Comparison of ENCODE assay signal across 33 cellular contexts in genomic region chr21:44614161-44614631, GRCh38. TPM values are rescaled to one million over a fixed set of nuclear protein-coding genes. Genes with fewer than 3 reads are reported as not detected.
DNase-seq lines count a peak whose midpoint lies in the region; ATAC-seq, FAIRE-seq and TF ChIP-seq lines count a peak whose summit lies in the region.
"Had no signal": no experiment of that assay in that cellular context is flagged by ENCODE, and none has a peak within 500 bp of the region (broad histone marks: within the 10 kb centered on the region; RNA-seq: fewer than 3 reads in every experiment).

No MANE protein-coding gene starts in this region.

- no peaks in the 10 kb centered on the region for H3K23me2 ChIP-seq in H1 (ENCODE audit: low read depth, low read length)

- peak overlapping the region; percentile 26; the same call in 1 of the 2 replicates for H2BK5ac ChIP-seq in H1 (ENCODE audit: low read depth, low read length)

- no peaks in the 10 kb centered on the region; the same call in 1 of the 2 replicates for H3K79me1 ChIP-seq in H1 (ENCODE audit: low read depth, low read length)

- intact Hi-C loops in left ventricle myocardium inferior (cut with micrococcal nuclease) (no loop called here), upper lobe of right lung (cut with DNase I) (no loop called here), sigmoid colon (cut with DNase I) (no loop called here)

- H2AK5ac ChIP-seq in H1 (ENCODE audit: low read depth, low read length), result no peak overlapping the region

- H3K27me3 Mint-ChIP-seq in nephron progenitor cell (ENCODE audit: low read depth, poor library complexity), result peaks cover 9% of the 10 kb centered on the region
- H3K27me3 Mint-ChIP-seq: CD4-positive, alpha-beta memory T cell had no signal

- H3K56ac ChIP-seq in H1 (replicated peaks; ENCODE audit: insufficient read length, low read depth, low read length), result no peak overlapping the region

- no peaks in the 10 kb centered on the region for H3K79me2 ChIP-seq in H1 (ENCODE audit: control insufficient read depth in 1 of 2, insufficient read depth in 2 of 2, low read length in 2 of 2)

- H3K18ac ChIP-seq in H1 (ENCODE audit: extremely low read depth, low read length), result no peak overlapping the region

- peaks cover 0 to 1% of the 10 kb centered on the region in 2 experiments for H4K20me1 ChIP-seq in H1 (replicated peaks in 1 of 2; ENCODE audit: control insufficient read depth in 1 of 2, insufficient read depth in 2 of 2, low read length in 2 of 2)
- H4K20me1 ChIP-seq: BLaER1 treated with 17β-estradiol and CSF1 and Interleukin-3, amounts not matched to agents 10 nM and 100 nM had no signal

- CTCF ChIA-PET in H1 (lab: Charles Lee; ENCODE audit: partially characterized antibody), result interaction anchor here (0.5 to 1.1 kb wide), 4 partner anchors 12 to 1043 kb away, joined by 3 to 4 read pairs (median 3); partner anchors contain the start of gene KRTAP10-5

- no peak overlapping the region for H3K9ac ChIP-seq in H1 (replicated peaks in 1 of 4; ENCODE audit: extremely low read depth in 1 of 4, low read depth in 3 of 4, low read length in 3 of 4)
- H3K9ac ChIP-seq: BLaER1 treated with 17β-estradiol and CSF1 and Interleukin-3, amounts not matched to agents 10 nM and 100 nM had no signal

- TF ChIP-seq RAD21 in H1 (IDR thresholded peaks at IDR 0.05 in 1 of 2, conservative IDR thresholded peaks at IDR 0.05 in 1 of 2; ENCODE audit: low read depth in 2 of 2, low read length in 2 of 2), result no peak

- no peak for FAIRE-seq in H1 (lab: Jason Lieb, UNC)
- FAIRE-seq: A204.1, GM12892, GM19239, H54, K562 had no signal

- POLR2A ChIA-PET in H1 (lab: Charles Lee; ENCODE audit: partially characterized antibody), result no interaction called here

- H3K27ac ChIP-seq in right atrium auricular region, result no peak overlapping the region
- no peak overlapping the region for H3K27ac ChIP-seq in left ventricle myocardium inferior (replicated peaks)
- H3K27ac ChIP-seq in H1 (ENCODE audit: low read depth, low read length), result no peak overlapping the region
- H3K27ac ChIP-seq in upper lobe of right lung, result no peak overlapping the region
- H3K27ac ChIP-seq in sigmoid colon, result no peak overlapping the region
- H3K27ac ChIP-seq: BLaER1 treated with 17β-estradiol and CSF1 and Interleukin-3, amounts not matched to agents 10 nM and 100 nM had no signal

- H3K4me1 ChIP-seq in right atrium auricular region (no peaks in the 10 kb centered on the region), left ventricle myocardium inferior (no peaks in the 10 kb centered on the region), H1 (replicated peaks in 1 of 4; ENCODE audit: control insufficient read depth in 3 of 4, insufficient read depth in 4 of 4, low read length in 3 of 4) (peaks cover 0 to 6% (median 2%) of the 10 kb centered on the region in 4 experiments; a peak in 4 of 7 replicates), upper lobe of right lung (no peaks in the 10 kb centered on the region), sigmoid colon (no peaks in the 10 kb centered on the region)
- H3K4me1 ChIP-seq: Caco-2 had no signal

- H3K4ac ChIP-seq in H1 (replicated peaks; ENCODE audit: insufficient read length, low read depth, low read length), result no peak overlapping the region

- H3K23ac ChIP-seq in H1 (ENCODE audit: insufficient read length), result no peak overlapping the region

- ATAC-seq in upper lobe of right lung, result no peak
- ATAC-seq: K562, PC-3 had no signal

- no peaks in the 10 kb centered on the region for H3K27me3 ChIP-seq in right atrium auricular region
- peaks cover 35% of the 10 kb centered on the region for H3K27me3 ChIP-seq in left ventricle myocardium inferior (ENCODE audit: low read depth)
- H3K27me3 ChIP-seq in H1 (replicated peaks in 1 of 4; ENCODE audit: control insufficient read depth in 3 of 4, extremely low read depth in 1 of 4, insufficient read depth in 3 of 4, low read length in 3 of 4), result no peaks in the 10 kb centered on the region
- no peaks in the 10 kb centered on the region for H3K27me3 ChIP-seq in upper lobe of right lung
- H3K27me3 ChIP-seq in sigmoid colon, result peaks cover 0 to 23% (median 9%) of the 10 kb centered on the region in 3 donors
- no peaks in the 10 kb centered on the region for H3K27me3 ChIP-seq in H7 (ENCODE audit: control insufficient read depth, insufficient read depth, low read length)

- H2BK15ac ChIP-seq in H1 (ENCODE audit: low read length), result no peak overlapping the region

- TF ChIP-seq EP300 in H1 (IDR thresholded peaks at IDR 0.05; ENCODE audit: borderline replicate concordance in 1 of 2, low read depth in 2 of 2, low read length in 2 of 2), result no peak
- no peak for TF ChIP-seq EP300 in sigmoid colon (IDR thresholded peaks at IDR 0.05)

- H3K36me3 Mint-ChIP-seq in nephron progenitor cell (ENCODE audit: low read depth), result peaks cover 9% of the 10 kb centered on the region

- H3K9me3 ChIP-seq in right atrium auricular region (peaks cover 7 to 10% of the 10 kb centered on the region in 2 donors), left ventricle myocardium inferior (replicated peaks) (peaks cover 28% of the 10 kb centered on the region), H1 (ENCODE audit: insufficient read depth in 2 of 2, low read depth in 1 of 2, low read length in 1 of 2) (peaks cover 19 to 22% of the 10 kb centered on the region in 2 experiments), upper lobe of right lung (peaks cover 9% of the 10 kb centered on the region), sigmoid colon (peaks cover 0 to 15% (median 2%) of the 10 kb centered on the region in 4 donors)

- H3K4me1 Mint-ChIP-seq in nephron progenitor cell, result peaks cover 28% of the 10 kb centered on the region

- 91% methylated on average over 20 of the region's 20 CpGs; no CpG with 5 or more reads in 1 of the 2 experiments for WGBS in H1 (ENCODE audit: extremely low coverage in 1 of 2, insufficient coverage in 1 of 2, insufficient read length in 1 of 2, insufficient replicate concordance in 2 of 2, low coverage in 1 of 2, low lambda C conversion rate in 2 of 2, missing lambda C conversion rate in 1 of 2), 2 experiments
- 82 to 83% methylated on average over 20 of the region's 20 CpGs for WGBS in sigmoid colon, 2 donors

- peak; percentile 26 for DNase-seq in right atrium auricular region (ENCODE audit: low spot score)
- no peak for DNase-seq in left ventricle myocardium inferior
- DNase-seq in H1 (ENCODE audit: low read depth in 1 of 2, low spot score in 2 of 2), result peak in 1 of 2 experiments; percentile 41
- DNase-seq in nephron progenitor cell, result no peak
- peak; percentile 57 for DNase-seq in upper lobe of right lung
- no peak for DNase-seq in sigmoid colon
- DNase-seq in H7, result no peak
- DNase-seq in iPS-NIHi7 (ENCODE audit: extremely low spot score), result no peak
- DNase-seq: Caco-2; CD4-positive, alpha-beta memory T cell; DMS79 treated with DMSO at 0.1 percent for 48 hours; Kasumi-1; NCI-H1092 treated with DMSO at 0.1 percent for 48 hours; NCI-H1436; NCI-H187; NCI-H2081 treated with DMSO at 0.1 percent for 48 hours; NCI-H2171 treated with DMSO at 0.1 percent for 48 hours; NCI-H524 treated with DMSO at 0.1 percent for 48 hours; NCI-H82; NK-92 treated with Interleukin-12 subunit alpha and Interleukin-12 subunit beta, amount 100 ng/mL, for 24 hours; PC-3; SHP77 had no signal

- H2BK20ac ChIP-seq in H1 (ENCODE audit: low read length), result peak overlapping the region; percentile 61; the same call in 1 of the 2 replicates

- H2BK120ac ChIP-seq in H1 (replicated peaks; ENCODE audit: low read depth, low read length), result no peak overlapping the region

- H2AFZ ChIP-seq in H1 (ENCODE audit: low read length), result no peak overlapping the region

- peaks cover 43% of the 10 kb centered on the region for H3K9me3 Mint-ChIP-seq in nephron progenitor cell

- TF ChIP-seq POLR2A in H1 (IDR thresholded peaks at IDR 0.05; ENCODE audit: control extremely low read depth in 1 of 2, low read depth in 2 of 2, low read length in 2 of 2), result no peak
- TF ChIP-seq POLR2A in sigmoid colon (IDR thresholded peaks at IDR 0.05), result no peak

- TF ChIP-seq CTCF in right atrium auricular region (IDR thresholded peaks at IDR 0.05) (no peak), left ventricle myocardium inferior (IDR thresholded peaks at IDR 0.05; ENCODE audit: borderline replicate concordance) (no peak), H1 (IDR thresholded peaks at IDR 0.05; ENCODE audit: control extremely low read depth in 1 of 3, insufficient read depth in 1 of 3, low read depth in 1 of 3, low read length in 3 of 3) (no peak), nephron progenitor cell (IDR thresholded peaks at IDR 0.05) (no peak), upper lobe of right lung (IDR thresholded peaks at IDR 0.05) (no peak), sigmoid colon (IDR thresholded peaks at IDR 0.05) (no peak)

- no peak overlapping the region for H3K14ac ChIP-seq in H1 (ENCODE audit: insufficient read length)

- H4K5ac ChIP-seq in H1 (ENCODE audit: insufficient read length, low read depth, low read length), result no peak overlapping the region

- peak overlapping the region; percentile 71; the same call in 1 of the 2 replicates for H2BK12ac ChIP-seq in H1 (ENCODE audit: low read depth, low read length)

- H3K4me3 Mint-ChIP-seq in nephron progenitor cell, result no peak overlapping the region

- H3K36me3 ChIP-seq in right atrium auricular region (no peaks in the 10 kb centered on the region), left ventricle myocardium inferior (no peaks in the 10 kb centered on the region), H1 (ENCODE audit: control insufficient read depth in 2 of 4, insufficient read depth in 4 of 4, low read length in 3 of 4) (no peaks in the 10 kb centered on the region), upper lobe of right lung (no peaks in the 10 kb centered on the region), sigmoid colon (no peaks in the 10 kb centered on the region), H7 (replicated peaks; ENCODE audit: control insufficient read depth, insufficient read depth, low read length) (no peaks in the 10 kb centered on the region)

- H3K4me2 ChIP-seq in H1 (ENCODE audit: insufficient read depth in 1 of 2, low read depth in 2 of 2, low read length in 2 of 2), result no peak overlapping the region

- peak overlapping the region; percentile 93 for H3K27ac Mint-ChIP-seq in nephron progenitor cell

- H4K91ac ChIP-seq in H1 (replicated peaks; ENCODE audit: insufficient read length, low read length), result peak overlapping the region; percentile 42

- peak overlapping the region; percentile 82 for H4K8ac ChIP-seq in H1 (ENCODE audit: extremely low read depth, insufficient read depth, low read length)

- H3K4me3 ChIP-seq in right atrium auricular region (no peak overlapping the region), left ventricle myocardium inferior (no peak overlapping the region), H1 (ENCODE audit: extremely low read depth in 1 of 4, insufficient read depth in 2 of 4, low read depth in 3 of 4, low read length in 4 of 4) (no peak overlapping the region), upper lobe of right lung (no peak overlapping the region), sigmoid colon (no peak overlapping the region), H7 (ENCODE audit: insufficient read depth, low read depth, low read length) (no peak overlapping the region)
- H3K4me3 ChIP-seq: BLaER1 treated with 17β-estradiol and CSF1 and Interleukin-3, amounts not matched to agents 10 nM and 100 nM; K562 had no signal

RNA-seq across cellular contexts. Expression of gene KRTAP10-8, which starts 2.3 kb away (rescaled TPM):
- total RNA-seq in right atrium auricular region, result not detected
- total RNA-seq in left ventricle myocardium inferior, result not detected
- not detected in 2 replicates for total RNA-seq in H1 (2021; fragmentation: NEBNext Ultra II Directional; extraction: Animal tissue kit (Norgen Biotek cat#: 25700))
- polyA plus RNA-seq in H1 (2011; rRNA removed), result not detected in 2 replicates
- polyA plus RNA-seq in H1 (2011; cell fraction: cytosol; rRNA removed), result not detected
- not detected for polyA plus RNA-seq in H1 (2011; cell fraction: nucleus; rRNA removed)
- not detected in 4 replicates for polyA plus RNA-seq in H1 (2012, experiment 1 of 2)
- polyA plus RNA-seq in H1 (2012, experiment 2 of 2), result not detected
- not detected for polyA plus RNA-seq in H1 (2013, experiment 1 of 2)
- not detected for polyA plus RNA-seq in H1 (2013, experiment 2 of 2)
- not detected in 2 replicates for polyA minus RNA-seq in H1 (2011; rRNA and poly(A)+ RNA removed)
- not detected for polyA minus RNA-seq in H1 (2011; cell fraction: cytosol; rRNA and poly(A)+ RNA removed)
- polyA minus RNA-seq in H1 (2011; cell fraction: nucleus; rRNA and poly(A)+ RNA removed), result not detected
- not detected for total RNA-seq in upper lobe of right lung
- not detected for total RNA-seq in sigmoid colon
- polyA plus RNA-seq in sigmoid colon, result not detected
- total RNA-seq in H7 (2014; rRNA removed; shearing (Covaris generic)), result not detected in 2 replicates
- total RNA-seq: Caco-2; CD4-positive, alpha-beta memory T cell; HT1080; K562; M059J; PC-3; RPMI7951; SK-MEL-5 had no signal
- polyA plus RNA-seq: AG04450; CD4-positive, alpha-beta memory T cell; K562 had no signal

RNA-seq across cellular contexts. Expression of gene KRTAP10-9, which starts 12.7 kb away (rescaled TPM):
- total RNA-seq in right atrium auricular region (not detected), left ventricle myocardium inferior (not detected), upper lobe of right lung (not detected), sigmoid colon (not detected)
- total RNA-seq in H1 (2021; fragmentation: NEBNext Ultra II Directional; extraction: Animal tissue kit (Norgen Biotek cat#: 25700)), result not detected in 2 replicates
- polyA plus RNA-seq in H1 (2011; rRNA removed) (not detected in 2 replicates), sigmoid colon (not detected)
- not detected for polyA plus RNA-seq in H1 (2011; cell fraction: cytosol; rRNA removed)
- not detected for polyA plus RNA-seq in H1 (2011; cell fraction: nucleus; rRNA removed)
- polyA plus RNA-seq in H1 (2012, experiment 1 of 2), result not detected in 4 replicates
- polyA plus RNA-seq in H1 (2012, experiment 2 of 2), result not detected
- not detected for polyA plus RNA-seq in H1 (2013, experiment 1 of 2)
- polyA plus RNA-seq in H1 (2013, experiment 2 of 2), result not detected
- polyA minus RNA-seq in H1 (2011; rRNA and poly(A)+ RNA removed), result not detected in 2 replicates
- not detected for polyA minus RNA-seq in H1 (2011; cell fraction: cytosol; rRNA and poly(A)+ RNA removed)
- not detected for polyA minus RNA-seq in H1 (2011; cell fraction: nucleus; rRNA and poly(A)+ RNA removed)
- not detected in 2 replicates for total RNA-seq in H7 (2014; rRNA removed; shearing (Covaris generic))
- total RNA-seq: Caco-2; CD4-positive, alpha-beta memory T cell; HT1080; K562; M059J; PC-3; RPMI7951; SK-MEL-5 had no signal
- polyA plus RNA-seq: AG04450; CD4-positive, alpha-beta memory T cell; K562 had no signal

RNA-seq across cellular contexts. Expression of gene KRTAP10-7, which starts 13.8 kb away (rescaled TPM):
- total RNA-seq in right atrium auricular region (not detected), left ventricle myocardium inferior (not detected), upper lobe of right lung (not detected), sigmoid colon (not detected)
- not detected in 2 replicates for total RNA-seq in H1 (2021; fragmentation: NEBNext Ultra II Directional; extraction: Animal tissue kit (Norgen Biotek cat#: 25700))
- polyA plus RNA-seq in H1 (2011; rRNA removed) (not detected in 2 replicates), sigmoid colon (not detected)
- polyA plus RNA-seq in H1 (2011; cell fraction: cytosol; rRNA removed), result not detected
- polyA plus RNA-seq in H1 (2011; cell fraction: nucleus; rRNA removed), result 0.13 TPM
- not detected in 4 replicates for polyA plus RNA-seq in H1 (2012, experiment 1 of 2)
- not detected for polyA plus RNA-seq in H1 (2012, experiment 2 of 2)
- not detected for polyA plus RNA-seq in H1 (2013, experiment 1 of 2)
- polyA plus RNA-seq in H1 (2013, experiment 2 of 2), result not detected
- 0.10 TPM in 1 of 2 replicates, not detected in the other for polyA minus RNA-seq in H1 (2011; rRNA and poly(A)+ RNA removed)
- polyA minus RNA-seq in H1 (2011; cell fraction: cytosol; rRNA and poly(A)+ RNA removed), result not detected
- not detected for polyA minus RNA-seq in H1 (2011; cell fraction: nucleus; rRNA and poly(A)+ RNA removed)
- not detected in 2 replicates for total RNA-seq in H7 (2014; rRNA removed; shearing (Covaris generic))
- total RNA-seq: Caco-2; CD4-positive, alpha-beta memory T cell; HT1080; K562; M059J; PC-3; RPMI7951; SK-MEL-5 had no signal
- polyA plus RNA-seq: AG04450; CD4-positive, alpha-beta memory T cell; K562 had no signal

RNA-seq across cellular contexts. Expression of gene KRTAP10-6, which starts 21.9 kb away (rescaled TPM):
- total RNA-seq in right atrium auricular region (not detected), left ventricle myocardium inferior (not detected), upper lobe of right lung (not detected), sigmoid colon (not detected)
- not detected in 2 replicates for total RNA-seq in H1 (2021; fragmentation: NEBNext Ultra II Directional; extraction: Animal tissue kit (Norgen Biotek cat#: 25700))
- polyA plus RNA-seq in H1 (2011; rRNA removed) (0.12 and 0.33 TPM in 2 replicates), sigmoid colon (not detected)
- not detected for polyA plus RNA-seq in H1 (2011; cell fraction: cytosol; rRNA removed)
- 0.26 TPM for polyA plus RNA-seq in H1 (2011; cell fraction: nucleus; rRNA removed)
- 0.15 TPM in 1 of 4 replicates, not detected in the others for polyA plus RNA-seq in H1 (2012, experiment 1 of 2)
- polyA plus RNA-seq in H1 (2012, experiment 2 of 2), result not detected
- polyA plus RNA-seq in H1 (2013, experiment 1 of 2), result not detected
- 0.06 TPM for polyA plus RNA-seq in H1 (2013, experiment 2 of 2)
- polyA minus RNA-seq in H1 (2011; rRNA and poly(A)+ RNA removed), result 0.47 and 0.78 TPM in 2 replicates
- not detected for polyA minus RNA-seq in H1 (2011; cell fraction: cytosol; rRNA and poly(A)+ RNA removed)
- polyA minus RNA-seq in H1 (2011; cell fraction: nucleus; rRNA and poly(A)+ RNA removed), result 1.2 TPM
- total RNA-seq in H7 (2014; rRNA removed; shearing (Covaris generic)), result not detected in 2 replicates
- total RNA-seq: Caco-2; CD4-positive, alpha-beta memory T cell; HT1080; K562; M059J; PC-3; RPMI7951; SK-MEL-5 had no signal
- polyA plus RNA-seq: AG04450; CD4-positive, alpha-beta memory T cell; K562 had no signal

RNA-seq across cellular contexts. Expression of gene KRTAP10-10, which starts 23.0 kb away (rescaled TPM):
- total RNA-seq in right atrium auricular region, result not detected
- not detected for total RNA-seq in left ventricle myocardium inferior
- not detected in 2 replicates for total RNA-seq in H1 (2021; fragmentation: NEBNext Ultra II Directional; extraction: Animal tissue kit (Norgen Biotek cat#: 25700))
- polyA plus RNA-seq in H1 (2011; rRNA removed), result not detected in 2 replicates
- not detected for polyA plus RNA-seq in H1 (2011; cell fraction: cytosol; rRNA removed)
- polyA plus RNA-seq in H1 (2011; cell fraction: nucleus; rRNA removed), result not detected
- 0.20 TPM in 1 of 4 replicates, not detected in the others for polyA plus RNA-seq in H1 (2012, experiment 1 of 2)
- polyA plus RNA-seq in H1 (2012, experiment 2 of 2), result not detected
- not detected for polyA plus RNA-seq in H1 (2013, experiment 1 of 2)
- not detected for polyA plus RNA-seq in H1 (2013, experiment 2 of 2)
- not detected in 2 replicates for polyA minus RNA-seq in H1 (2011; rRNA and poly(A)+ RNA removed)
- not detected for polyA minus RNA-seq in H1 (2011; cell fraction: cytosol; rRNA and poly(A)+ RNA removed)
- not detected for polyA minus RNA-seq in H1 (2011; cell fraction: nucleus; rRNA and poly(A)+ RNA removed)
- not detected for total RNA-seq in upper lobe of right lung
- not detected for total RNA-seq in sigmoid colon
- not detected for polyA plus RNA-seq in sigmoid colon
- total RNA-seq in H7 (2014; rRNA removed; shearing (Covaris generic)), result not detected in 2 replicates
- total RNA-seq: Caco-2; CD4-positive, alpha-beta memory T cell; HT1080; K562; M059J; PC-3; RPMI7951; SK-MEL-5 had no signal
- polyA plus RNA-seq: AG04450; CD4-positive, alpha-beta memory T cell; K562 had no signal

Comparison
In these comparisons a context has a peak if more than half of its experiments do, and no peak if none do; other contexts are left out.
1. DNase-seq: peak in right atrium auricular region (single experiment) and upper lobe of right lung (single experiment); none in left ventricle myocardium inferior (single experiment), nephron progenitor cell (single experiment), sigmoid colon (single experiment), H7 (single experiment) and iPS-NIHi7 (single experiment).